In genomic region chr13:40379186-40379585, GRCh38 we compare ENCODE assay signal across 15 cellular contexts.
"Had no signal": no experiment of that assay in that cellular context is flagged by ENCODE, and none has a peak within 500 bp of the region (broad histone marks: within the 10 kb centered on the region; RNA-seq: fewer than 3 reads in every experiment).

No MANE protein-coding gene starts in this region.

- H3K4me3 Mint-ChIP-seq: effector memory CD8-positive, alpha-beta T cell; naive thymus-derived CD8-positive, alpha-beta T cell had no signal

- H3K27me3 Mint-ChIP-seq: effector memory CD8-positive, alpha-beta T cell; naive thymus-derived CD8-positive, alpha-beta T cell had no signal

- H3K9me3 ChIP-seq: mucosa of descending colon, ovary had no signal

- H3K36me3 Mint-ChIP-seq: naive thymus-derived CD8-positive, alpha-beta T cell had no signal

- H2AFZ ChIP-seq: hepatocyte had no signal

- H3K36me3 ChIP-seq: esophagus squamous epithelium, ovary, stomach had no signal

- H3K27ac ChIP-seq: esophagus squamous epithelium, hepatocyte, ovary, stomach had no signal

- H3K4me3 ChIP-seq: esophagus squamous epithelium, hepatocyte, mucosa of descending colon, ovary, stomach had no signal

- H3K4me2 ChIP-seq: hepatocyte had no signal

- H3K27ac Mint-ChIP-seq: effector memory CD8-positive, alpha-beta T cell; progenitor cell of endocrine pancreas had no signal

- H3K79me2 ChIP-seq: hepatocyte had no signal

- DNase-seq: effector memory CD8-positive, alpha-beta T cell; esophagus squamous epithelium; foreskin fibroblast; kidney glomerular epithelial cell; mucosa of descending colon; naive thymus-derived CD8-positive, alpha-beta T cell; ovary; right cardiac atrium; small intestine; stimulated activated CD4-positive, alpha-beta T cell treated with anti-CD3 and anti-CD28 coated beads, Interleukin-12 subunit alpha, Interleukin-12 subunit beta, amount 100 ng/mL, for 4 hours; stimulated activated naive CD4-positive, alpha-beta T cell; stomach; trophoblast cell had no signal

- H3K27me3 ChIP-seq: hepatocyte, ovary, stomach had no signal
